ENCODE assay signal across 1 cellular context in the genomic region with DNA sequence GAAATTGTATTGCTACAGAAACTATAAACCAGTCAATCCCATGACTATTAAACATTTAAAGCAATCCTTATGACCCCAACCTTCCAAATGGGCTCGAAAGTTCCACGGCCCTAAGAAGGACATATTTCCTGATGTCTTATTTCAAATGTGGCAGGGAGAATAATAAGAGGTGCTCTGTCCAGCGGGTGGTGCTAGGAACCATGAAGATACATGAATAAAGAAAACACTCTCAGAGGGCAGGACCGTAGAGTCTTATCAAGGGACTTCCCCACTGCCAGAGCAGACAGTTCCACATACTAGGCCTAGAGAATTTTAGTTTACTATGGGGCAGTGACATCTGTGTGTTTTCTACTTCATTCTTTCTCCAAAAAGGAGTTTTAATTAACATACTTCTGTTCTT.
TF ChIP-seq lines count a peak whose summit lies in the region.

No MANE protein-coding gene starts in this region.

TF ChIP-seq in SK-N-SH treated with all-trans-retinoic acid at 6 μM for 48 hours, 23 proteins besides CTCF, POLR2A, EP300 and RAD21 (continued from another document):
- TF ChIP-seq, protein P1, sequence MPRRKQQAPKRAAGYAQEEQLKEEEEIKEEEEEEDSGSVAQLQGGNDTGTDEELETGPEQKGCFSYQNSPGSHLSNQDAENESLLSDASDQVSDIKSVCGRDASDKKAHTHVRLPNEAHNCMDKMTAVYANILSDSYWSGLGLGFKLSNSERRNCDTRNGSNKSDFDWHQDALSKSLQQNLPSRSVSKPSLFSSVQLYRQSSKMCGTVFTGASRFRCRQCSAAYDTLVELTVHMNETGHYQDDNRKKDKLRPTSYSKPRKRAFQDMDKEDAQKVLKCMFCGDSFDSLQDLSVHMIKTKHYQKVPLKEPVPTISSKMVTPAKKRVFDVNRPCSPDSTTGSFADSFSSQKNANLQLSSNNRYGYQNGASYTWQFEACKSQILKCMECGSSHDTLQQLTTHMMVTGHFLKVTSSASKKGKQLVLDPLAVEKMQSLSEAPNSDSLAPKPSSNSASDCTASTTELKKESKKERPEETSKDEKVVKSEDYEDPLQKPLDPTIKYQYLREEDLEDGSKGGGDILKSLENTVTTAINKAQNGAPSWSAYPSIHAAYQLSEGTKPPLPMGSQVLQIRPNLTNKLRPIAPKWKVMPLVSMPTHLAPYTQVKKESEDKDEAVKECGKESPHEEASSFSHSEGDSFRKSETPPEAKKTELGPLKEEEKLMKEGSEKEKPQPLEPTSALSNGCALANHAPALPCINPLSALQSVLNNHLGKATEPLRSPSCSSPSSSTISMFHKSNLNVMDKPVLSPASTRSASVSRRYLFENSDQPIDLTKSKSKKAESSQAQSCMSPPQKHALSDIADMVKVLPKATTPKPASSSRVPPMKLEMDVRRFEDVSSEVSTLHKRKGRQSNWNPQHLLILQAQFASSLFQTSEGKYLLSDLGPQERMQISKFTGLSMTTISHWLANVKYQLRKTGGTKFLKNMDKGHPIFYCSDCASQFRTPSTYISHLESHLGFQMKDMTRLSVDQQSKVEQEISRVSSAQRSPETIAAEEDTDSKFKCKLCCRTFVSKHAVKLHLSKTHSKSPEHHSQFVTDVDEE (CRISPR knock-in tag; IDR thresholded peaks at IDR 0.05): no peak
- TF ChIP-seq SNAI2 (CRISPR knock-in tag; IDR thresholded peaks at IDR 0.05): no peak
- no peak for TF ChIP-seq GLIS3 (CRISPR knock-in tag; IDR thresholded peaks at IDR 0.05)
- no peak for TF ChIP-seq ZC3H10 (CRISPR knock-in tag; IDR thresholded peaks at IDR 0.05)
- TF ChIP-seq POU6F1 (CRISPR knock-in tag; IDR thresholded peaks at IDR 0.05; ENCODE audit: borderline replicate concordance, low read depth): no peak
- TF ChIP-seq ZNF70 (CRISPR knock-in tag; IDR thresholded peaks at IDR 0.05): no peak
- no peak for TF ChIP-seq ZFP30 (CRISPR knock-in tag; IDR thresholded peaks at IDR 0.05)
- no peak for TF ChIP-seq ZFP3 (CRISPR knock-in tag; IDR thresholded peaks at IDR 0.05)
- no peak for TF ChIP-seq BACH2 (CRISPR knock-in tag; IDR thresholded peaks at IDR 0.05; ENCODE audit: borderline replicate concordance)
- TF ChIP-seq CSRNP3 (CRISPR knock-in tag; IDR thresholded peaks at IDR 0.05): no peak
- no peak for TF ChIP-seq OSR1 (CRISPR knock-in tag; IDR thresholded peaks at IDR 0.05)
- no peak for TF ChIP-seq ZNF8 (CRISPR knock-in tag; IDR thresholded peaks at IDR 0.05)
